In genomic region chr1:1260843-1261560, GRCh38 we compare ENCODE assay signal across 1 cellular context.
TF ChIP-seq lines count a peak whose summit lies in the region.

No MANE protein-coding gene starts in this region.

TF ChIP-seq in WTC11, 78 proteins besides CTCF, POLR2A, EP300 and RAD21 (continued from another document):
- TF ChIP-seq ZNF532 (CRISPR knock-in tag; IDR thresholded peaks at IDR 0.05; ENCODE audit: borderline replicate concordance) (no peak), IRF1 (CRISPR knock-in tag; IDR thresholded peaks at IDR 0.05) (no peak), KAT7 (CRISPR knock-in tag; IDR thresholded peaks at IDR 0.05; ENCODE audit: borderline replicate concordance) (no peak), SMAD4 (CRISPR knock-in tag; IDR thresholded peaks at IDR 0.05) (no peak), HMGA2 (CRISPR knock-in tag; IDR thresholded peaks at IDR 0.05) (no peak), MYBL2 (CRISPR knock-in tag; IDR thresholded peaks at IDR 0.05) (no peak), ZNF138 (CRISPR knock-in tag; conservative IDR thresholded peaks at IDR 0.05) (no peak)
